In genomic region chr9:110142868-110143866, GRCh38 we compare ENCODE assay signal across 8 cellular contexts.
DNase-seq lines count a peak whose midpoint lies in the region; ATAC-seq and TF ChIP-seq lines count a peak whose summit lies in the region.

No MANE protein-coding gene starts in this region.

- TF ChIP-seq POLR2A in Raji (IDR thresholded peaks at IDR 0.05; ENCODE audit: insufficient read depth, low read depth, low read length): 0 out of 2 replicates have a peak, but pooled peaks have one; percentile 19
- TF ChIP-seq POLR2A in testis (IDR thresholded peaks at IDR 0.05): no peak

- TF ChIP-seq CTCF in testis (IDR thresholded peaks at IDR 0.05): no peak

- no peaks in the 10 kb centered on the region for H3K9me3 ChIP-seq in aorta (ENCODE audit: control insufficient read depth, low read length)
- no peaks in the 10 kb centered on the region for H3K9me3 ChIP-seq in testis

- H3K4me3 ChIP-seq in GM08714 (ENCODE audit: low read length) (peak overlapping the region; percentile 66; the same call in 1 of the 2 replicates), aorta (ENCODE audit: low read length in 2 of 2) (no peak overlapping the region), testis (no peak overlapping the region)

- intact Hi-C loops in Right ventricle myocardium superior (cut with DNase I): no loop called here
- intact Hi-C loops in aorta (cut with DNase I): no loop called here
- intact Hi-C loops in testis (cut with DNase I; ENCODE audit: low total_unique reads): no loop called here

- H3K4me1 ChIP-seq in aorta (ENCODE audit: control insufficient read depth in 1 of 2, insufficient read depth in 2 of 2, low read length in 2 of 2) (peaks cover 6 to 13% of the 10 kb centered on the region in 2 donors), testis (no peaks in the 10 kb centered on the region)

- H3K27ac ChIP-seq in aorta (ENCODE audit: low read depth in 1 of 2, low read length in 2 of 2) (peak overlapping the region in 1 of 2 donors; percentile 62), testis (no peak overlapping the region)

- no peaks in the 10 kb centered on the region for H3K27me3 ChIP-seq in aorta (ENCODE audit: control insufficient read depth in 1 of 2, insufficient read depth in 2 of 2, low read length in 1 of 2)
- no peaks in the 10 kb centered on the region for H3K27me3 ChIP-seq in testis

- H3K36me3 ChIP-seq in aorta (ENCODE audit: control insufficient read depth in 1 of 2, insufficient read depth in 2 of 2, low read length in 1 of 2) (peaks cover 0 to 2% of the 10 kb centered on the region in 2 donors), testis (ENCODE audit: low read depth, missing control alignments) (no peaks in the 10 kb centered on the region)

- no peaks in the 10 kb centered on the region for H3K9me3 Mint-ChIP-seq in naive thymus-derived CD8-positive, alpha-beta T cell

- peak overlapping the region in 5 of 10 donors; percentile 0 to 82 (median 26) for H3K27ac Mint-ChIP-seq in naive thymus-derived CD8-positive, alpha-beta T cell

- H3K27me3 Mint-ChIP-seq in naive thymus-derived CD8-positive, alpha-beta T cell: peaks cover 0 to 4% (median 0%) of the 10 kb centered on the region in 5 donors

- ATAC-seq in GM19438 (IDR thresholded peaks at IDR 0.05; ENCODE audit: low read depth, unreplicated experiment) (peak; percentile 48), HG03378 (IDR thresholded peaks at IDR 0.05; ENCODE audit: unreplicated experiment) (peak; percentile 57), Right ventricle myocardium superior (ENCODE audit: poor library complexity) (peak; percentile 67), aorta (ENCODE audit: low FRiP score) (no peak)
- ATAC-seq in naive thymus-derived CD8-positive, alpha-beta T cell: no peak

- DNase-seq in Right ventricle myocardium superior (no peak), aorta (no peak), testis (no peak)
- DNase-seq in naive thymus-derived CD8-positive, alpha-beta T cell: no peak

- peak overlapping the region in 1 of 10 donors; percentile 60 for H3K4me3 Mint-ChIP-seq in naive thymus-derived CD8-positive, alpha-beta T cell

- H3K36me3 Mint-ChIP-seq in naive thymus-derived CD8-positive, alpha-beta T cell: no peaks in the 10 kb centered on the region

- H3K4me1 Mint-ChIP-seq in naive thymus-derived CD8-positive, alpha-beta T cell: peaks cover 2 to 55% (median 16%) of the 10 kb centered on the region in 4 donors

- 51 to 53% methylated on average over 4 of the region's 4 CpGs for WGBS in aorta, 2 donors
- 89 to 91% methylated on average over 4 of the region's 4 CpGs for WGBS in testis, 2 donors

- POLR2A ChIA-PET in naive thymus-derived CD8-positive, alpha-beta T cell (lab: Charles Lee): interaction anchor here (0.6 to 1.1 kb wide), 2 partner anchors 16 to 38 kb away, joined by 3 to 5 read pairs; no protein-coding TSS in a partner anchor

Comparison
In these comparisons a context has a peak if more than half of its experiments do, and no peak if none do; other contexts are left out.
1. ATAC-seq: peak in GM19438 (single experiment), HG03378 (single experiment) and Right ventricle myocardium superior (single experiment); none in naive thymus-derived CD8-positive, alpha-beta T cell (0 of 2) and aorta (single experiment).